ENCODE assay signal across 1 cellular context in genomic region chr14:99445916-99446315, GRCh38.
TF ChIP-seq lines count a peak whose summit lies in the region.

No MANE protein-coding gene starts in this region.

TF ChIP-seq in GM23338, 12 proteins besides CTCF, POLR2A, EP300 and RAD21 (continued from another document):
- TF ChIP-seq ZNF462 (CRISPR knock-in tag; IDR thresholded peaks at IDR 0.05) (no peak), REST (IDR thresholded peaks at IDR 0.05; ENCODE audit: unreplicated experiment) (no peak), ZNF331 (CRISPR knock-in tag; IDR thresholded peaks at IDR 0.05; ENCODE audit: low read depth) (no peak), CREB1 (CRISPR knock-in tag; IDR thresholded peaks at IDR 0.05; ENCODE audit: low read depth) (no peak)
